In the genomic region with DNA sequence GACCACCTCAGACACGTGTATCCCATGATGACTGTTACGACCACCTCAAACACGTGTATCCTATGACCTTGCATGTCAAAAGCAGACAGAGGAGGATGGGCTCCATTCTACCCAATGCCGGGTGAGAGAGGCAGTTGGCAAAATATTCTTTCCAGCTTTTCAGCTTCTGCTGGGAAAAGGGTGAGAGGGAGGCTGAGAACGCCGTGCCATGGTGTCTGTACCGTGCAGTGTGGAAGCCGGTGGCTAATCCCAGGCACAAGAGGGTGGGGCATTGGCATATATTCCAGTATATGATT, we compare ENCODE assay signal across 27 cellular contexts.
DNase-seq lines count a peak whose midpoint lies in the region; ATAC-seq and TF ChIP-seq lines count a peak whose summit lies in the region.
"Had no signal": no experiment of that assay in that cellular context is flagged by ENCODE, and none has a peak within 500 bp of the region (broad histone marks: within the 10 kb centered on the region; RNA-seq: fewer than 3 reads in every experiment).

No MANE protein-coding gene starts in this region.

- no peak overlapping the region for H3K14ac ChIP-seq in neuronal stem cell (ENCODE audit: low read length)

- H3K27ac ChIP-seq in heart right ventricle, result no peak overlapping the region
- H3K27ac ChIP-seq in endodermal cell (ENCODE audit: low read depth, low read length), result no peak overlapping the region
- H3K27ac ChIP-seq in neuronal stem cell (replicated peaks; ENCODE audit: low read length), result no peak overlapping the region
- no peak overlapping the region for H3K27ac ChIP-seq in testis
- H3K27ac ChIP-seq: GM23248, PC-9, SJCRH30 had no signal

- H3K4me1 ChIP-seq in heart right ventricle, result no peaks in the 10 kb centered on the region
- peaks cover 13% of the 10 kb centered on the region for H3K4me1 ChIP-seq in endodermal cell (ENCODE audit: control insufficient read depth, insufficient read depth, low read length)
- H3K4me1 ChIP-seq in neuronal stem cell (ENCODE audit: control insufficient read depth in 2 of 2, insufficient read depth in 1 of 2, low read depth in 1 of 2, low read length in 2 of 2), result peaks cover 0 to 18% of the 10 kb centered on the region in 2 donors
- no peaks in the 10 kb centered on the region for H3K4me1 ChIP-seq in testis
- H3K4me1 ChIP-seq: BE2C, HAP-1, SJCRH30 had no signal

- no peak overlapping the region for H4K91ac ChIP-seq in neuronal stem cell (ENCODE audit: low read depth, low read length, poor library complexity)

- H3K27me3 ChIP-seq in heart right ventricle (peaks cover 0 to 44% (median 12%) of the 10 kb centered on the region in 7 donors), endodermal cell (ENCODE audit: control insufficient read depth, insufficient read depth, low read length, poor library complexity, severe bottlenecking) (no peaks in the 10 kb centered on the region), neuronal stem cell (ENCODE audit: control insufficient read depth in 3 of 3, insufficient read depth in 3 of 3, low read depth in 1 of 3, low read length in 3 of 3) (peaks cover 0 to 23% (median 5%) of the 10 kb centered on the region in 3 experiments), testis (no peaks in the 10 kb centered on the region)
- H3K27me3 ChIP-seq: BE2C had no signal

- no peak for TF ChIP-seq POLR2A in testis (IDR thresholded peaks at IDR 0.05)

- H3K36me3 ChIP-seq in heart right ventricle, result no peaks in the 10 kb centered on the region
- no peaks in the 10 kb centered on the region for H3K36me3 ChIP-seq in endodermal cell (ENCODE audit: control insufficient read depth, insufficient read depth, low read length)
- H3K36me3 ChIP-seq in neuronal stem cell (replicated peaks in 1 of 2; ENCODE audit: control insufficient read depth in 2 of 2, insufficient read depth in 2 of 2, low read length in 2 of 2), result no peaks in the 10 kb centered on the region
- H3K36me3 ChIP-seq in testis (ENCODE audit: low read depth, missing control alignments), result no peaks in the 10 kb centered on the region
- H3K36me3 ChIP-seq: BE2C, HAP-1, MG63, SJCRH30 had no signal

- peaks cover 32% of the 10 kb centered on the region for H3K4me1 Mint-ChIP-seq in endodermal cell
- no peaks in the 10 kb centered on the region for H3K4me1 Mint-ChIP-seq in Calu3 (ENCODE audit: low read depth, unreplicated experiment)
- H3K4me1 Mint-ChIP-seq: CD4-positive, CD25-positive, alpha-beta regulatory T cell had no signal

- H3K27ac Mint-ChIP-seq in endodermal cell (no peak overlapping the region), Calu3 (ENCODE audit: unreplicated experiment) (no peak overlapping the region)
- H3K27ac Mint-ChIP-seq: HFFc6 had no signal

- H3K9me3 Mint-ChIP-seq in endodermal cell (no peaks in the 10 kb centered on the region), Calu3 (ENCODE audit: low read depth, unreplicated experiment) (peaks cover 10% of the 10 kb centered on the region)

- no peak overlapping the region for H3K4ac ChIP-seq in neuronal stem cell (ENCODE audit: low read length)

- H3K79me1 ChIP-seq in neuronal stem cell (ENCODE audit: low read depth, low read length), result no peaks in the 10 kb centered on the region

- DNase-seq in cardiac septum (ENCODE audit: low spot score) (peak; percentile 9), heart right ventricle (no peak), endodermal cell (no peak), neuronal stem cell (ENCODE audit: low spot score) (no peak), testis (peak; percentile 4), NCI-H1092 (lab: John Stamatoyannopoulos, UW) (no peak), Calu3 (no peak)
- DNase-seq in stimulated activated CD4-positive, alpha-beta T cell treated with anti-CD3 and anti-CD28 coated beads, Interleukin-2, amount 100 ng/mL, for 24 hours, result no peak
- DNase-seq: 8988T; ACHN; BE2C; CD4-positive, CD25-positive, alpha-beta regulatory T cell; DMS53; GM23248; HFFc6; IMR-90; KG1; MG63; NCI-H1417; NCI-H1694; NCI-H2081; NCI-H2227 treated with DMSO at 0.1 percent for 48 hours; NCI-H526 treated with DMSO at 0.1 percent for 48 hours; PC-9; SJCRH30 had no signal

- no peak overlapping the region for H2AFZ ChIP-seq in neuronal stem cell (ENCODE audit: low read length)
- H2AFZ ChIP-seq: GM23248, PC-9 had no signal

- H4K8ac ChIP-seq in neuronal stem cell (ENCODE audit: low read depth, low read length), result no peak overlapping the region

- peaks cover 6% of the 10 kb centered on the region for H3K27me3 Mint-ChIP-seq in endodermal cell (ENCODE audit: insufficient read depth)
- H3K27me3 Mint-ChIP-seq in Calu3 (ENCODE audit: unreplicated experiment), result no peaks in the 10 kb centered on the region

- peak overlapping the region; percentile 33 for H2AK5ac ChIP-seq in neuronal stem cell (ENCODE audit: low read depth, low read length)

- CTCF ChIA-PET in Calu3 (lab: Charles Lee), result no interaction called here

- no peak overlapping the region for H2BK12ac ChIP-seq in neuronal stem cell (ENCODE audit: low read length)

- no peak for TF ChIP-seq CTCF in heart right ventricle (IDR thresholded peaks at IDR 0.05)
- no peak for TF ChIP-seq CTCF in endodermal cell (conservative IDR thresholded peaks at IDR 0.05)
- TF ChIP-seq CTCF in testis (IDR thresholded peaks at IDR 0.05), result no peak
- TF ChIP-seq CTCF in Calu3 (IDR thresholded peaks at IDR 0.05; ENCODE audit: unreplicated experiment), result no peak

- H2BK15ac ChIP-seq in neuronal stem cell (ENCODE audit: low read length), result no peak overlapping the region

- H3K36me3 Mint-ChIP-seq in endodermal cell (ENCODE audit: low read depth), result no peaks in the 10 kb centered on the region
- no peaks in the 10 kb centered on the region for H3K36me3 Mint-ChIP-seq in Calu3 (ENCODE audit: insufficient read depth, unreplicated experiment)
- H3K36me3 Mint-ChIP-seq: CD4-positive, CD25-positive, alpha-beta regulatory T cell had no signal

- no peak overlapping the region for H3K4me2 ChIP-seq in neuronal stem cell (ENCODE audit: insufficient read depth, low read length, poor library complexity, severe bottlenecking)
- H3K4me2 ChIP-seq: PC-9 had no signal

- H2BK5ac ChIP-seq in neuronal stem cell (ENCODE audit: low read length), result no peak overlapping the region

- ATAC-seq in heart right ventricle, result no peak
- ATAC-seq: Right ventricle myocardium inferior had no signal

- H3K4me3 ChIP-seq in heart right ventricle, result no peak overlapping the region
- H3K4me3 ChIP-seq in endodermal cell (ENCODE audit: low read length), result peak overlapping the region; percentile 39
- no peak overlapping the region for H3K4me3 ChIP-seq in neuronal stem cell (ENCODE audit: low read length in 2 of 2)
- no peak overlapping the region for H3K4me3 ChIP-seq in testis
- H3K4me3 ChIP-seq: GM23248, HAP-1, MG63, PC-9, SJCRH30 had no signal

- no peak overlapping the region for H2BK120ac ChIP-seq in neuronal stem cell (ENCODE audit: low read depth, low read length)

- no peaks in the 10 kb centered on the region for H3K9me3 ChIP-seq in heart right ventricle
- no peaks in the 10 kb centered on the region for H3K9me3 ChIP-seq in endodermal cell (ENCODE audit: control insufficient read depth, low read length)
- H3K9me3 ChIP-seq in neuronal stem cell (replicated peaks in 1 of 2; ENCODE audit: control insufficient read depth in 2 of 2, insufficient read depth in 1 of 2, low read depth in 1 of 2, low read length in 2 of 2), result peaks cover 0 to 4% of the 10 kb centered on the region in 2 donors
- H3K9me3 ChIP-seq in testis, result no peaks in the 10 kb centered on the region
- H3K9me3 ChIP-seq: BE2C, HAP-1, MG63, SJCRH30 had no signal

- BruUV-seq in Calu3 (replicated peaks; lab: Mats Ljungman, UMichigan), result no TSS peak

- WGBS in heart right ventricle, 2 donors, result 84 to 87% methylated on average over 8 of the region's 8 CpGs
- 96 to 100% methylated on average over 2 to 8 of the region's 8 CpGs for WGBS in endodermal cell (ENCODE audit: insufficient coverage in 1 of 2, insufficient read length in 1 of 2), 2 experiments
- WGBS in neuronal stem cell (ENCODE audit: extremely low coverage in 2 of 2, insufficient read length in 2 of 2, insufficient replicate concordance in 1 of 2), 2 donors, result no CpG with 5 or more reads among the region's 8 CpGs
- 89 to 92% methylated on average over 8 of the region's 8 CpGs for WGBS in testis, 2 donors

- intact Hi-C loops in cardiac septum (cut with DNase I) (no loop called here), heart right ventricle (cut with DNase I) (no loop called here), testis (cut with DNase I; ENCODE audit: low total_unique reads) (no loop called here), Calu3 (cut with micrococcal nuclease; ENCODE audit: unreplicated experiment) (no loop called here)

- H3K4me3 Mint-ChIP-seq in endodermal cell (peak overlapping the region; percentile 25), Calu3 (ENCODE audit: low read depth, unreplicated experiment) (no peak overlapping the region)
- H3K4me3 Mint-ChIP-seq: HFFc6 had no signal

- no peak overlapping the region for H3K9ac ChIP-seq in endodermal cell (ENCODE audit: extremely low read depth, low read length, poor library complexity, severe bottlenecking)
- H3K9ac ChIP-seq in neuronal stem cell (ENCODE audit: low read depth, low read length, poor library complexity), result no peak overlapping the region
- H3K9ac ChIP-seq: GM23248 had no signal

- peak overlapping the region; percentile 7 for H3K18ac ChIP-seq in neuronal stem cell (ENCODE audit: low read length)

- H3K23ac ChIP-seq in neuronal stem cell (ENCODE audit: low read depth, low read length, poor library complexity), result no peak overlapping the region

Comparison
In these comparisons a context has a peak if more than half of its experiments do, and no peak if none do; other contexts are left out.
1. DNase-seq: peak in cardiac septum (single experiment) and testis (single experiment); none in heart right ventricle (0 of 2), endodermal cell (single experiment), neuronal stem cell (single experiment), NCI-H1092 (single experiment), stimulated activated CD4-positive, alpha-beta T cell treated with anti-CD3 and anti-CD28 coated beads, Interleukin-2, amount 100 ng/mL, for 24 hours (0 of 2) and Calu3 (single experiment).